ENCODE assay signal across 26 cellular contexts in the genomic region with DNA sequence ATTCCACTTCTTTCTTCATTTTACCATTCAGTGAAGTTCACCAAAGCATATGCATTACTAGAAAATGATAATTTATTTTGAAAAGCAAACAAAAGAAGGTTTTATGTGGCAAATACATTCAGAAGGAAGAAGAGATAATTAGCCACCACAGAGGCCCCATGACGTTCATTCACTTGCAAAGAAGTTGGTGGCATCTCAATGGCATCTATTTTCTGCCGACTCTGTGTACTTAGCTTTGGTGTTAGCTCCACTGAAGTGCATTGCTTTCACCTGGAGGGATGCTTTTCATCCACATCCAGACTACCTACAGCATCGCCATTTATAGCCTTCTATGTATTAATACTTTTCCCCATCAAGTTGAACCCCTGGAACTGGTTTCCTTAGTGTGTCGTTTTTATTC.
"Had no signal": no experiment of that assay in that cellular context is flagged by ENCODE, and none has a peak within 500 bp of the region (broad histone marks: within the 10 kb centered on the region; RNA-seq: fewer than 3 reads in every experiment).

No MANE protein-coding gene starts in this region.

- H3K4me1 Mint-ChIP-seq: natural killer cell; stimulated activated naive B cell treated with anti-CD40 and anti-IgM and Interleukin-4, amounts not matched to agents 10 μg/mL and 1 μg/mL and 100 μg/mL, for 72 hours had no signal

- H3K9me3 ChIP-seq: colonic mucosa, lower lobe of right lung, neutrophil, pancreas, right lobe of liver, thoracic aorta had no signal

- H3K27me3 ChIP-seq: colonic mucosa, gastroesophageal sphincter, pancreas, right lobe of liver, tibial nerve, upper lobe of left lung had no signal

- H3K79me2 ChIP-seq: hepatocyte had no signal

- H3K4me3 Mint-ChIP-seq: dendritic cell treated with granulocyte-macrophage colony-stimulating factor and Interleukin-4, amounts not matched to agents 40 ng/mL and 50 ng/mL, for 4 days; endodermal cell; natural killer cell; neural crest cell; stimulated activated naive B cell treated with anti-CD40 and anti-IgM and Interleukin-4, amounts not matched to agents 10 μg/mL and 1 μg/mL and 100 μg/mL, for 72 hours; stimulated activated naive CD8-positive, alpha-beta T cell treated with anti-CD3 and anti-CD28 coated beads, Interleukin-15, Interleukin-2, amounts not matched to agents 100 ng/mL and 50 ng/mL, for 24 hours had no signal

- H3K4me2 ChIP-seq: hepatocyte had no signal

- DNase-seq: colonic mucosa; effector CD8-positive, alpha-beta T cell; endodermal cell; foreskin keratinocyte; heart left ventricle; left ventricle myocardium superior; lower lobe of right lung; natural killer cell; pancreas; retina; right lobe of liver; small intestine; stimulated activated CD4-positive, alpha-beta T cell treated with anti-CD3 and anti-CD28 coated beads, Interleukin-15, amount 100 ng/mL, for 24 hours; stimulated activated CD4-positive, alpha-beta T cell treated with anti-CD3 and anti-CD28 coated beads, Interleukin-2, amount 100 ng/mL, for 48 hours; stimulated activated naive B cell treated with anti-CD40 and anti-IgM and Interleukin-4, amounts not matched to agents 10 μg/mL and 1 μg/mL and 100 μg/mL, for 72 hours; upper lobe of left lung had no signal

- ATAC-seq: esophagus mucosa; foreskin keratinocyte; gastroesophageal sphincter; lower lobe of right lung; natural killer cell; pancreas; right lobe of liver; stimulated activated naive B cell treated with anti-CD40 and anti-IgM and Interleukin-4, amounts not matched to agents 10 μg/mL and 1 μg/mL and 100 μg/mL, for 72 hours had no signal

- H3K9me3 Mint-ChIP-seq: endodermal cell had no signal

- H3K36me3 ChIP-seq: colonic mucosa, gastroesophageal sphincter, heart left ventricle, lower lobe of right lung, neutrophil, pancreas, right lobe of liver, thoracic aorta, tibial nerve, upper lobe of left lung had no signal

- H3K4me1 ChIP-seq: colonic mucosa, foreskin keratinocyte, gastroesophageal sphincter, lower lobe of right lung, pancreas, right lobe of liver, tibial nerve, upper lobe of left lung had no signal

- H2AFZ ChIP-seq: hepatocyte had no signal

- H3K27ac Mint-ChIP-seq: dendritic cell treated with granulocyte-macrophage colony-stimulating factor and Interleukin-4, amounts not matched to agents 40 ng/mL and 50 ng/mL, for 4 days; endodermal cell; natural killer cell; stimulated activated naive B cell treated with anti-CD40 and anti-IgM and Interleukin-4, amounts not matched to agents 10 μg/mL and 1 μg/mL and 100 μg/mL, for 72 hours; stimulated activated naive CD8-positive, alpha-beta T cell treated with anti-CD3 and anti-CD28 coated beads, Interleukin-15, Interleukin-2, amounts not matched to agents 100 ng/mL and 50 ng/mL, for 24 hours had no signal

- H3K4me3 ChIP-seq: colonic mucosa, gastroesophageal sphincter, heart left ventricle, hepatocyte, lower lobe of right lung, pancreas, right lobe of liver, thoracic aorta, tibial nerve, upper lobe of left lung had no signal

- H3K27ac ChIP-seq: colonic mucosa, epithelial cell of prostate, foreskin keratinocyte, gastroesophageal sphincter, hepatocyte, lower lobe of right lung, neutrophil, pancreas, right lobe of liver, thoracic aorta, tibial nerve, upper lobe of left lung had no signal

- H3K36me3 Mint-ChIP-seq: natural killer cell had no signal
